ENCODE assay signal across 14 cellular contexts in the genomic region with DNA sequence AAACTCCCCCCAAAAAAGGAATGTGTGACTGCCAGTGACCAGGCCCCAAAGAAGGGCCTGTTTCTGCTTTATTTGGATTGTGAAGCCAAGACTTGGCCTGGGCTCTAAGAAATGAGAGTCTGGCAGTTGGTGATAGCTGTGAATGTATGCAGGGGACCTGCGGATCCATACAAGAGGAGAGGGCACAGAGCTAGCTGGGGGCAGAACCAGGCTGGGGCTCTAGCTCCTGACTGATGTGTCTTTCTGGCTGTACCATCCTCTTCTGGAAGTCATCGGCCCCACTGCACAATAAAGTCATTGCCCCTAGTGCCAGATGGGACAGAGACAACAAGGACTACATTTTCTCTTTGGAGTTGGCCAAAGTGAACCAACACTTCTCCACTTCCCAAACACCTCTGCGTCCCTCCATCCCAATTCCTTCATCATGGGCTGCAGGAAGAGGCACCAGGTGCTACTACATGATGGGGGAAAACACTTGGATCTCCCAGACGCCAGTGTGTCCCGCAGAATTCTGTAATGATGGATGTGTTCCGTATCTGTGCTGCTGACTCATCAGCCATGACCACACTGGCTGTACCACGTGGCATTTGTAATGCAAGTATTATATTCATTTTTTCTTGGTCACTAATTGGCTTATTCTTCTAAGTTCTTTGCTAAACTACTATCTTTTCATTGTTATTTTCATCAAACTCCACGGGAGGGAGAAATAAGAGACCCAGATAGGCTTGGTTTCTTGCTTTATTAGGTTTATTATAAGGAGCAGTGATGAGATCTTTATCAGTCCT. TPM values are rescaled to one million over a fixed set of nuclear protein-coding genes. Genes with fewer than 3 reads are reported as not detected.
DNase-seq lines count a peak whose midpoint lies in the region; ATAC-seq, FAIRE-seq and TF ChIP-seq lines count a peak whose summit lies in the region.
"Had no signal": no experiment of that assay in that cellular context is flagged by ENCODE, and none has a peak within 500 bp of the region (broad histone marks: within the 10 kb centered on the region; RNA-seq: fewer than 3 reads in every experiment).

No MANE protein-coding gene starts in this region.

- H3K27ac Mint-ChIP-seq in astrocyte (ENCODE audit: unreplicated experiment) = no peak overlapping the region
- H3K27ac Mint-ChIP-seq: activated CD8-positive, alpha-beta T cell treated with anti-CD3 and anti-CD28 coated beads, Interleukin-2, amount 10 ng/mL, durations not matched to agents 7 days and 5 days had no signal

- H3K27me3 ChIP-seq in astrocyte (ENCODE audit: insufficient read depth, low read length) (no peaks in the 10 kb centered on the region), keratinocyte (ENCODE audit: control insufficient read depth, extremely low read depth, insufficient read depth, low read length) (no peaks in the 10 kb centered on the region), mesendoderm (ENCODE audit: insufficient read depth, low read length, poor library complexity) (no peaks in the 10 kb centered on the region)
- H3K27me3 ChIP-seq: SJSA1 had no signal

- no peak overlapping the region for H2BK15ac ChIP-seq in mesendoderm (replicated peaks; ENCODE audit: low read depth)

- FAIRE-seq in H54 (lab: Jason Lieb, UNC) (peak; percentile 58), astrocyte (lab: Jason Lieb, UNC) (peak; percentile 29), keratinocyte (lab: Jason Lieb, UNC) (peak; percentile 82)

- no peak overlapping the region for H2AFZ ChIP-seq in astrocyte (ENCODE audit: low read depth, low read length)
- H2AFZ ChIP-seq in keratinocyte (ENCODE audit: control insufficient read depth, low read length) = no peak overlapping the region

- no peaks in the 10 kb centered on the region for H3K9me3 Mint-ChIP-seq in astrocyte (ENCODE audit: unreplicated experiment)

- H4K8ac ChIP-seq in mesendoderm (ENCODE audit: low read depth, low read length) = no peak overlapping the region

- no peaks in the 10 kb centered on the region for H3K79me2 ChIP-seq in astrocyte (ENCODE audit: insufficient read depth, low read length)
- no peaks in the 10 kb centered on the region for H3K79me2 ChIP-seq in keratinocyte (ENCODE audit: control insufficient read depth, insufficient read depth, low read length)
- no peaks in the 10 kb centered on the region for H3K79me2 ChIP-seq in mesendoderm (ENCODE audit: control insufficient read depth, insufficient read depth, low read length)

- peaks cover 6% of the 10 kb centered on the region for H3K27me3 Mint-ChIP-seq in astrocyte (ENCODE audit: low read depth, unreplicated experiment)

- H2BK120ac ChIP-seq in mesendoderm (ENCODE audit: low read depth, low read length) = no peak overlapping the region

- H3K18ac ChIP-seq in mesendoderm (ENCODE audit: low read length) = no peak overlapping the region

- peaks cover 20% of the 10 kb centered on the region for H3K36me3 Mint-ChIP-seq in astrocyte (ENCODE audit: low read depth, unreplicated experiment)

- H2BK5ac ChIP-seq in mesendoderm (ENCODE audit: low read length) = no peak overlapping the region

- no CpG with 5 or more reads among the region's 8 CpGs for WGBS in mesendoderm (ENCODE audit: extremely low coverage, insufficient coverage, low lambda C conversion rate)

- dilution Hi-C loops in keratinocyte (cut with MboI; ENCODE audit: extremely low pct_ligation_motif_present, low sequenced_read_pairs) = no loop called here

- no peaks in the 10 kb centered on the region for H4K20me1 ChIP-seq in astrocyte (ENCODE audit: insufficient read depth, low read length)
- H4K20me1 ChIP-seq in keratinocyte (ENCODE audit: control insufficient read depth, extremely low read depth, insufficient read depth, low read length) = no peaks in the 10 kb centered on the region

- H3K9ac ChIP-seq in astrocyte (ENCODE audit: low read length) = no peak overlapping the region
- no peak overlapping the region for H3K9ac ChIP-seq in keratinocyte (ENCODE audit: control insufficient read depth, extremely low read depth, insufficient read depth, low read length)
- H3K9ac ChIP-seq in mesendoderm (ENCODE audit: low read length) = no peak overlapping the region

- ATAC-seq in GM19328 (IDR thresholded peaks at IDR 0.05; ENCODE audit: unreplicated experiment) = no peak
- ATAC-seq: activated CD8-positive, alpha-beta T cell treated with anti-CD3 and anti-CD28 coated beads, Interleukin-2, amount 10 ng/mL, durations not matched to agents 7 days and 5 days had no signal

- peaks cover 12% of the 10 kb centered on the region for H3K4me1 Mint-ChIP-seq in astrocyte (ENCODE audit: low read depth, unreplicated experiment)

- H3K9me1 ChIP-seq in keratinocyte (ENCODE audit: control insufficient read depth, extremely low read depth, insufficient read depth, low read length) = no peaks in the 10 kb centered on the region

- H3K4ac ChIP-seq in mesendoderm (ENCODE audit: low read depth, low read length) = no peak overlapping the region

- peak; percentile 89 for DNase-seq in AG08395 (ENCODE audit: low spot score)
- DNase-seq in H54 (ENCODE audit: insufficient read length, low spot score) = peak; percentile 75
- peak; percentile 80 for DNase-seq in astrocyte (ENCODE audit: low read depth)
- no peak for DNase-seq in keratinocyte (ENCODE audit: low read depth, low spot score)
- DNase-seq in cerebellum (ENCODE audit: low spot score) = no peak
- no peak for DNase-seq in DMS79 treated with DMSO at 0.1 percent for 48 hours (lab: John Stamatoyannopoulos, UW)
- no peak for DNase-seq in mesendoderm
- DNase-seq: activated CD8-positive, alpha-beta T cell treated with anti-CD3 and anti-CD28 coated beads, Interleukin-2, amount 10 ng/mL, durations not matched to agents 7 days and 5 days; DMS53; islet precursor cell; NCI-H1105 treated with DMSO at 0.1 percent for 48 hours had no signal

- H4K5ac ChIP-seq in mesendoderm (ENCODE audit: low read length) = no peak overlapping the region

- H2AK5ac ChIP-seq in mesendoderm (ENCODE audit: low read length) = no peak overlapping the region

- no peak overlapping the region for H3K56ac ChIP-seq in mesendoderm (ENCODE audit: low read length)

- H3K79me1 ChIP-seq in mesendoderm (ENCODE audit: low read length) = no peaks in the 10 kb centered on the region

- H3K27ac ChIP-seq in astrocyte (ENCODE audit: low read depth, low read length) (peak overlapping the region; percentile 3), keratinocyte (ENCODE audit: control insufficient read depth, insufficient read depth, low read length) (no peak overlapping the region), mesendoderm (ENCODE audit: low read depth, low read length) (no peak overlapping the region)
- H3K27ac ChIP-seq: SJSA1 had no signal

- H3K4me1 ChIP-seq in astrocyte (ENCODE audit: insufficient read depth, low read length) = peaks cover 19% of the 10 kb centered on the region
- H3K4me1 ChIP-seq in keratinocyte (ENCODE audit: control insufficient read depth, extremely low read depth, insufficient read depth, low read length) = peaks cover 35% of the 10 kb centered on the region
- no peaks in the 10 kb centered on the region for H3K4me1 ChIP-seq in mesendoderm (ENCODE audit: control insufficient read depth, low read depth, low read length)

- no peak for TF ChIP-seq POLR2A in H54 (IDR thresholded peaks at IDR 0.05; ENCODE audit: low read depth, low read length)

- H3K23ac ChIP-seq in mesendoderm (ENCODE audit: low read length) = no peak overlapping the region

- no peak overlapping the region for H3K4me3 Mint-ChIP-seq in astrocyte (ENCODE audit: unreplicated experiment)
- H3K4me3 Mint-ChIP-seq: activated CD8-positive, alpha-beta T cell treated with anti-CD3 and anti-CD28 coated beads, Interleukin-2, amount 10 ng/mL, durations not matched to agents 7 days and 5 days had no signal

- H3K9me3 ChIP-seq in astrocyte (ENCODE audit: insufficient read depth, low read depth, low read length) = no peaks in the 10 kb centered on the region
- H3K9me3 ChIP-seq in keratinocyte (ENCODE audit: control insufficient read depth, low read depth, low read length) = no peaks in the 10 kb centered on the region
- H3K9me3 ChIP-seq: SJSA1 had no signal

- H3K36me3 ChIP-seq in astrocyte (ENCODE audit: insufficient read depth, low read length) = peaks cover 33% of the 10 kb centered on the region
- peaks cover 18 to 22% of the 10 kb centered on the region in 2 experiments for H3K36me3 ChIP-seq in keratinocyte (ENCODE audit: control insufficient read depth in 2 of 2, extremely low read depth in 1 of 2, insufficient read depth in 2 of 2, low read length in 2 of 2)
- peaks cover 10% of the 10 kb centered on the region for H3K36me3 ChIP-seq in mesendoderm (ENCODE audit: control insufficient read depth, insufficient read depth, low read length)

- no peak overlapping the region for H3K4me2 ChIP-seq in astrocyte (ENCODE audit: low read length)
- no peak overlapping the region for H3K4me2 ChIP-seq in keratinocyte (ENCODE audit: control insufficient read depth, extremely low read depth, insufficient read depth, low read depth, low read length)
- no peak overlapping the region for H3K4me2 ChIP-seq in mesendoderm (ENCODE audit: low read length)

- H3K4me3 ChIP-seq in astrocyte (ENCODE audit: insufficient read depth, low read depth, low read length) (no peak overlapping the region), keratinocyte (ENCODE audit: control insufficient read depth in 2 of 3, extremely low read depth in 1 of 3, insufficient read depth in 2 of 3, low read depth in 1 of 3, low read length in 3 of 3) (no peak overlapping the region), mesendoderm (ENCODE audit: low read length) (no peak overlapping the region)
- H3K4me3 ChIP-seq: SJSA1 had no signal

- TF ChIP-seq CTCF in astrocyte (IDR thresholded peaks at IDR 0.05; ENCODE audit: insufficient read depth, low read depth, low read length) (no peak), keratinocyte (optimal IDR thresholded peaks at IDR 0.05 in 1 of 3, IDR thresholded peaks at IDR 0.05 in 1 of 3, conservative IDR thresholded peaks at IDR 0.05 in 1 of 3; ENCODE audit: extremely low read depth in 1 of 3, insufficient read depth in 2 of 3, low read length in 3 of 3) (no peak)

RNA-seq across cellular contexts. Expression of a gene that starts 1.7 kb away (rescaled TPM):
- total RNA-seq in astrocyte (0.30 TPM in 1 of 2 replicates, not detected in the other), cerebellum (not detected)
- 1.1 to 15.5 TPM (median 4.4 TPM) in 3 replicates for polyA plus RNA-seq in keratinocyte
- polyA plus RNA-seq in keratinocyte (2011; ENCODE audit: low read depth) = 24.5 TPM
- 1.2 and 1.3 TPM in 2 replicates for polyA plus RNA-seq in keratinocyte (2011; cell fraction: cytosol; rRNA removed)
- polyA plus RNA-seq in keratinocyte (2011; cell fraction: nucleus; rRNA removed) = 9.9 and 12.0 TPM in 2 replicates
- polyA plus RNA-seq in keratinocyte (2012; ENCODE audit: low replicate concordance) = 1.8 and 38.4 TPM in 2 replicates
- 4.6 to 12.8 TPM (median 4.9 TPM) in 3 replicates for polyA minus RNA-seq in keratinocyte
- 9.0 TPM for polyA minus RNA-seq in keratinocyte (2011; cell fraction: cytosol; rRNA and poly(A)+ RNA removed)
- 7.7 and 8.2 TPM in 2 replicates for polyA minus RNA-seq in keratinocyte (2011; cell fraction: nucleus; rRNA and poly(A)+ RNA removed)
- 0.01 TPM for polyA plus RNA-seq in mesendoderm (2013, experiment 1 of 2)
- 0.07 TPM for polyA plus RNA-seq in mesendoderm (2013, experiment 2 of 2)
- total RNA-seq: activated CD8-positive, alpha-beta T cell treated with anti-CD3 and anti-CD28 coated beads, Interleukin-2, amount 10 ng/mL, durations not matched to agents 7 days and 5 days; dermis microvascular lymphatic vessel endothelial cell; SJSA1 had no signal

RNA-seq across cellular contexts. Expression of a gene that starts 49.9 kb away (rescaled TPM):
- total RNA-seq in astrocyte (60.6 and 63.0 TPM in 2 replicates), cerebellum (68.4 TPM)
- 29.7 to 32.0 TPM (median 29.9 TPM) in 3 replicates for polyA plus RNA-seq in keratinocyte
- 25.6 TPM for polyA plus RNA-seq in keratinocyte (2011; ENCODE audit: low read depth)
- polyA plus RNA-seq in keratinocyte (2011; cell fraction: cytosol; rRNA removed) = 25.5 and 29.6 TPM in 2 replicates
- polyA plus RNA-seq in keratinocyte (2011; cell fraction: nucleus; rRNA removed) = 79.1 and 87.4 TPM in 2 replicates
- polyA plus RNA-seq in keratinocyte (2012; ENCODE audit: low replicate concordance) = 23.8 and 31.5 TPM in 2 replicates
- polyA minus RNA-seq in keratinocyte = 36.0 to 53.6 TPM (median 41.6 TPM) in 3 replicates
- 23.2 TPM for polyA minus RNA-seq in keratinocyte (2011; cell fraction: cytosol; rRNA and poly(A)+ RNA removed)
- polyA minus RNA-seq in keratinocyte (2011; cell fraction: nucleus; rRNA and poly(A)+ RNA removed) = 41.6 and 81.5 TPM in 2 replicates
- 17.0 TPM for polyA plus RNA-seq in mesendoderm (2013, experiment 1 of 2)
- 17.9 TPM for polyA plus RNA-seq in mesendoderm (2013, experiment 2 of 2)

Comparison
In these comparisons a context has a peak if more than half of its experiments do, and no peak if none do; other contexts are left out.
1. DNase-seq: peak in AG08395 (single experiment), H54 (single experiment) and astrocyte (single experiment); none in keratinocyte (single experiment), cerebellum (single experiment), DMS79 treated with DMSO at 0.1 percent for 48 hours (single experiment) and mesendoderm (single experiment).